Comparison of ENCODE assay signal across 25 cellular contexts in the genomic region with DNA sequence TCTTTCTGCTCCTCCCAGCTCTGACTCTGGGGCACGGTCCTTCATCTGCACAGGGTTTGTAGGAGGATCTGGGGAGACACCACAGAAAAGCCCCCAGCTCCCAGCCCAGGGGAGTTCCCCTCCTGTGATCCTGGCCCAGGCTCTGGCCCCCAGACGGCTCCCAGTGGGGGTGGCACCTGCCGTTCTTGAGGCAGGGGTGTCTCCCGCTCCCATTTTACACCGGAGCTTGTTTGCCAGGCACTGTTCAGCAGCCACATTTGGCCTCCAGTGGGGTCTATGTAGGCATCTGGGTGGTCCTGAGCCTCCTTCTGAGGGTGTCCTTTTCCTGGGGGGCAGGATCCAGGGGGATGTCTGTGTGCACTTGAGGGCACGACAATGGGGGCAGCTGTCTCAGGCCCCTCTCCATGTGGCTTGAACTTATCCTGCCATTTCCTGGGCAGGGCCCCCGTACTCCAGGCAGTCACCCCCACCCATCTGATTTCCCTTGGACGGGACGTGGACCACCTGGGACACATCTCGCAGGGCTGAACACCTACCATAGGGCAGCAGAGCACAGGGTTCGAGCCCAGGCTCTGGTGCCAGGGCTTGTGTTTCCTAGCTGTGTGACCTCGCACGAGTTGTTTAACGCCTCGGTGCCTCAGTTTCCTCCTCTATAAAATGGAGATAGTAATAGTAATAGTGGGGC.
"Had no signal": no experiment of that assay in that cellular context is flagged by ENCODE, and none has a peak within 500 bp of the region (broad histone marks: within the 10 kb centered on the region; RNA-seq: fewer than 3 reads in every experiment).

No MANE protein-coding gene starts in this region.

- H3K36me3 ChIP-seq: adrenal gland had no signal

- H3K4me1 ChIP-seq: adrenal gland had no signal

- H3K9me3 Mint-ChIP-seq: activated CD8-positive, alpha-beta T cell treated with anti-CD3 and anti-CD28 coated beads for 36 hours; activated naive CD8-positive, alpha-beta T cell treated with anti-CD3 and anti-CD28 coated beads, Interleukin-2, amount 10 ng/mL, durations not matched to agents 7 days and 5 days; activated T-cell treated with anti-CD3 and anti-CD28 coated beads, Interleukin-2, amount 50 U/mL, for 72 hours; activated T-helper 2 cell treated with anti-CD3 and anti-CD28 coated beads, Interferon-gamma antibody, Interleukin-2, Interleukin-4, amounts not matched to agents 10 μg/mL and 5 μg/mL and 100 μg/mL, durations not matched to agents 14 hours and 24 hours and 36 hours; T-helper 1 cell treated with Interleukin-12 subunit alpha and Interleukin-12 subunit beta and Interleukin-4 antibody, amounts not matched to agents 30 μg/mL and 1 μg/mL, for 36 hours had no signal

- H3K27ac Mint-ChIP-seq: activated CD8-positive, alpha-beta T cell treated with anti-CD3 and anti-CD28 coated beads for 36 hours; activated naive CD8-positive, alpha-beta T cell treated with anti-CD3 and anti-CD28 coated beads, Interleukin-2, amount 10 ng/mL, durations not matched to agents 7 days and 5 days; activated T-cell treated with anti-CD3 and anti-CD28 coated beads, Interleukin-2, amount 50 U/mL, for 72 hours; activated T-helper 2 cell treated with anti-CD3 and anti-CD28 coated beads, Interferon-gamma antibody, Interleukin-2, Interleukin-4, amounts not matched to agents 10 μg/mL and 5 μg/mL and 100 μg/mL, durations not matched to agents 14 hours and 24 hours and 36 hours; T-helper 1 cell treated with Interleukin-12 subunit alpha and Interleukin-12 subunit beta and Interleukin-4 antibody, amounts not matched to agents 30 μg/mL and 1 μg/mL, for 36 hours had no signal

- H3K36me3 Mint-ChIP-seq: activated naive CD8-positive, alpha-beta T cell treated with anti-CD3 and anti-CD28 coated beads, Interleukin-2, amount 10 ng/mL, durations not matched to agents 7 days and 5 days had no signal

- H3K4me1 Mint-ChIP-seq: activated naive CD8-positive, alpha-beta T cell treated with anti-CD3 and anti-CD28 coated beads, Interleukin-2, amount 10 ng/mL, durations not matched to agents 7 days and 5 days had no signal

- H3K4me3 ChIP-seq: adrenal gland had no signal

- DNase-seq: activated CD4-positive, alpha-beta T cell treated with anti-CD3 and anti-CD28 coated beads for 4 hours; activated CD8-positive, alpha-beta memory T cell treated with anti-CD3 and anti-CD28 coated beads, Interleukin-2, amount 50 U/mL, for 4 hours; activated CD8-positive, alpha-beta T cell treated with anti-CD3 and anti-CD28 coated beads for 36 hours; activated naive CD4-positive, alpha-beta T cell treated with anti-CD3 and anti-CD28 coated beads, Interleukin-2, amount 50 U/mL, for 16 hours; activated naive CD8-positive, alpha-beta T cell treated with anti-CD3 and anti-CD28 coated beads, Interleukin-2, amount 10 ng/mL, durations not matched to agents 7 days and 5 days; activated T-cell treated with anti-CD3 and anti-CD28 coated beads, Interleukin-2, amount 50 U/mL, for 72 hours; adrenal gland; anterior cingulate cortex; IMR-90; Kasumi-1; KBM-7; NCI-H1105 treated with DMSO at 0.1 percent for 48 hours; NCI-H1436 treated with DMSO at 0.1 percent for 48 hours; NCI-H187 treated with DMSO at 0.1 percent for 48 hours; NCI-H2081 treated with DMSO at 0.1 percent for 48 hours; NCI-H2171; NCI-H226; NCI-H526 treated with DMSO at 0.1 percent for 48 hours; NCI-H82; RPMI8226; SHP77 treated with DMSO at 0.1 percent for 48 hours had no signal

- H3K9me3 ChIP-seq: adrenal gland had no signal

- ATAC-seq: activated CD4-positive, CD25-positive, alpha-beta regulatory T cell treated with anti-CD3 and anti-CD28 coated beads, Interleukin-2, amount 50 U/mL, for 24 hours; activated CD8-positive, alpha-beta T cell treated with anti-CD3 and anti-CD28 coated beads for 36 hours; activated T-cell treated with anti-CD3 and anti-CD28 coated beads, Interleukin-2, amount 50 U/mL, for 72 hours; Panc1 had no signal

- H3K27ac ChIP-seq: adrenal gland had no signal

- H3K4me3 Mint-ChIP-seq: activated CD8-positive, alpha-beta T cell treated with anti-CD3 and anti-CD28 coated beads for 36 hours; activated naive CD8-positive, alpha-beta T cell treated with anti-CD3 and anti-CD28 coated beads, Interleukin-2, amount 10 ng/mL, durations not matched to agents 7 days and 5 days; activated T-cell treated with anti-CD3 and anti-CD28 coated beads, Interleukin-2, amount 50 U/mL, for 72 hours; T-helper 1 cell treated with Interleukin-12 subunit alpha and Interleukin-12 subunit beta and Interleukin-4 antibody, amounts not matched to agents 30 μg/mL and 1 μg/mL, for 36 hours had no signal

- H3K27me3 Mint-ChIP-seq: activated naive CD8-positive, alpha-beta T cell treated with anti-CD3 and anti-CD28 coated beads, Interleukin-2, amount 10 ng/mL, durations not matched to agents 7 days and 5 days had no signal
